Comparison of ENCODE assay signal across 1 cellular context in the genomic region with DNA sequence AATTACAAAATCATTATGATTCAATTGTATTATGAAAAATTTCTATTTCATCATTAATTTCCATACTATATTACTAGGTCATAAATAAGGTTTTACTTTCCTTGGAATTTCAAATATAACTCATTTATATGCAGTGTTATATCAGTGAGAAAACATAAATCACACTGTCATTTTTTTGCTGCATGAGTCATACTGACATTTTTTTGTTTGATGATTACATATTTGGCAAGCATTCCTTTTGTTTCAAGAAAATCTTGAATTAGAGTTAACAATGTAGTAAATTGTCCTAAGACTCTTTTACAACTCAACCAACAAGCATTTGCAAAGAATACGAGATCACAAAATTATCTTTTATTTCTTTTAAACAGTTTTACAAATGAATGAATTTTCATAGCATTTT.
TF ChIP-seq lines count a peak whose summit lies in the region.

No MANE protein-coding gene starts in this region.

TF ChIP-seq in HepG2, 621 proteins besides CTCF, POLR2A, EP300 and RAD21 (continued from another document):
- TF ChIP-seq RFX1 (IDR thresholded peaks at IDR 0.05) (no peak), MAF1 (CRISPR knock-in tag; IDR thresholded peaks at IDR 0.05; ENCODE audit: borderline replicate concordance) (no peak)
- TF ChIP-seq, protein P1, sequence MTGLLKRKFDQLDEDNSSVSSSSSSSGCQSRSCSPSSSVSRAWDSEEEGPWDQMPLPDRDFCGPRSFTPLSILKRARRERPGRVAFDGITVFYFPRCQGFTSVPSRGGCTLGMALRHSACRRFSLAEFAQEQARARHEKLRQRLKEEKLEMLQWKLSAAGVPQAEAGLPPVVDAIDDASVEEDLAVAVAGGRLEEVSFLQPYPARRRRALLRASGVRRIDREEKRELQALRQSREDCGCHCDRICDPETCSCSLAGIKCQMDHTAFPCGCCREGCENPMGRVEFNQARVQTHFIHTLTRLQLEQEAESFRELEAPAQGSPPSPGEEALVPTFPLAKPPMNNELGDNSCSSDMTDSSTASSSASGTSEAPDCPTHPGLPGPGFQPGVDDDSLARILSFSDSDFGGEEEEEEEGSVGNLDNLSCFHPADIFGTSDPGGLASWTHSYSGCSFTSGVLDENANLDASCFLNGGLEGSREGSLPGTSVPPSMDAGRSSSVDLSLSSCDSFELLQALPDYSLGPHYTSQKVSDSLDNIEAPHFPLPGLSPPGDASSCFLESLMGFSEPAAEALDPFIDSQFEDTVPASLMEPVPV (CRISPR knock-in tag; IDR thresholded peaks at IDR 0.05) = no peak
